Comparison of ENCODE assay signal across 23 cellular contexts in the genomic region with DNA sequence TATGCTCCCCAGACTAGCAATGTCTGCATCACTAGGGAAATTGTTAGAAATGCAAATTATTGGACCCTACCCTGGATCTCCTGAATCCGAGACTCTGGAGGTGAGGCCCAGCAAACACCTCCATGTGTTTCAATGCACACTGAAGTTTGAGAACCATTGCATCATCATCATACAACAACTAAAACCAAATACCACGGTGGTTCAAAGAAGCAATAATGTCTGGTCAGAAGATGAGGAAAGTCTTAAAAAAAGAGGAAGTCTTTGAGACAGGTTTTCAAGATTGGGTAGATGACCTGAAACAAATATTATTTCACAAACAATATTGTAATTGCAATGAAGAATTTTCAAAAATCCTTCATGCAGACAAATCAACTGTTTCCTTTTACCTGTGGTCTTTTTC.
"Had no signal": no experiment of that assay in that cellular context is flagged by ENCODE, and none has a peak within 500 bp of the region (broad histone marks: within the 10 kb centered on the region; RNA-seq: fewer than 3 reads in every experiment).

No MANE protein-coding gene starts in this region.

- H3K4me3 Mint-ChIP-seq: activated CD4-positive, alpha-beta T cell treated with anti-CD3 and anti-CD28 coated beads, Interleukin-2, amount 10 ng/mL, durations not matched to agents 7 days and 5 days; activated CD8-positive, alpha-beta memory T cell treated with anti-CD3 and anti-CD28 coated beads, Interleukin-2, amount 10 ng/mL, durations not matched to agents 7 days and 5 days; activated CD8-positive, alpha-beta T cell treated with anti-CD3 and anti-CD28 coated beads for 36 hours; activated naive CD4-positive, alpha-beta T cell treated with anti-CD3 and anti-CD28 coated beads, Interleukin-2, amount 10 ng/mL, durations not matched to agents 7 days and 5 days; activated naive CD8-positive, alpha-beta T cell treated with anti-CD3 and anti-CD28 coated beads, Interleukin-2, amount 50 U/mL, for 24 hours; natural killer cell treated with Interleukin-12 subunit alpha and Interleukin-12 subunit beta and Interleukin-15 and Interleukin-18, amount 100 ng/mL, for 72 hours; stimulated activated naive CD8-positive, alpha-beta T cell treated with anti-CD3 and anti-CD28 coated beads, Interleukin-15, Interleukin-2, amounts not matched to agents 100 ng/mL and 50 ng/mL, for 24 hours had no signal

- H3K4me1 Mint-ChIP-seq: activated CD4-positive, alpha-beta T cell treated with anti-CD3 and anti-CD28 coated beads, Interleukin-2, amount 10 ng/mL, durations not matched to agents 7 days and 5 days; activated CD8-positive, alpha-beta memory T cell treated with anti-CD3 and anti-CD28 coated beads, Interleukin-2, amount 10 ng/mL, durations not matched to agents 7 days and 5 days; activated naive CD4-positive, alpha-beta T cell treated with anti-CD3 and anti-CD28 coated beads, Interleukin-2, amount 10 ng/mL, durations not matched to agents 7 days and 5 days; activated naive CD8-positive, alpha-beta T cell treated with anti-CD3 and anti-CD28 coated beads, Interleukin-2, amount 50 U/mL, for 24 hours had no signal

- H3K4me3 ChIP-seq: coronary artery, esophagus muscularis mucosa, gastroesophageal sphincter, heart left ventricle, tibial nerve had no signal

- H3K4me1 ChIP-seq: heart left ventricle had no signal

- ATAC-seq: activated CD8-positive, alpha-beta memory T cell treated with anti-CD3 and anti-CD28 coated beads, Interleukin-2, amount 10 ng/mL, durations not matched to agents 7 days and 5 days; activated CD8-positive, alpha-beta T cell treated with anti-CD3 and anti-CD28 coated beads for 36 hours; activated naive CD8-positive, alpha-beta T cell treated with anti-CD3 and anti-CD28 coated beads, Interleukin-2, amount 50 U/mL, for 24 hours; gastroesophageal sphincter; heart left ventricle; left cardiac atrium; natural killer cell treated with Interleukin-12 subunit alpha and Interleukin-12 subunit beta and Interleukin-15 and Interleukin-18, amount 100 ng/mL, for 72 hours had no signal

- H3K9me3 ChIP-seq: esophagus muscularis mucosa, gastroesophageal sphincter, heart left ventricle, tibial nerve had no signal

- FAIRE-seq: islet of Langerhans, TTC549 had no signal

- H3K9me3 Mint-ChIP-seq: activated CD4-positive, alpha-beta T cell treated with anti-CD3 and anti-CD28 coated beads, Interleukin-2, amount 10 ng/mL, durations not matched to agents 7 days and 5 days; activated CD8-positive, alpha-beta T cell treated with anti-CD3 and anti-CD28 coated beads for 36 hours; activated naive CD4-positive, alpha-beta T cell treated with anti-CD3 and anti-CD28 coated beads, Interleukin-2, amount 10 ng/mL, durations not matched to agents 7 days and 5 days; activated naive CD8-positive, alpha-beta T cell treated with anti-CD3 and anti-CD28 coated beads, Interleukin-2, amount 50 U/mL, for 24 hours; natural killer cell treated with Interleukin-12 subunit alpha and Interleukin-12 subunit beta and Interleukin-15 and Interleukin-18, amount 100 ng/mL, for 72 hours; stimulated activated naive CD8-positive, alpha-beta T cell treated with anti-CD3 and anti-CD28 coated beads, Interleukin-15, Interleukin-2, amounts not matched to agents 100 ng/mL and 50 ng/mL, for 24 hours had no signal

- H3K27ac Mint-ChIP-seq: activated CD4-positive, alpha-beta T cell treated with anti-CD3 and anti-CD28 coated beads, Interleukin-2, amount 10 ng/mL, durations not matched to agents 7 days and 5 days; activated CD8-positive, alpha-beta memory T cell treated with anti-CD3 and anti-CD28 coated beads, Interleukin-2, amount 10 ng/mL, durations not matched to agents 7 days and 5 days; activated CD8-positive, alpha-beta T cell treated with anti-CD3 and anti-CD28 coated beads for 36 hours; activated naive CD4-positive, alpha-beta T cell treated with anti-CD3 and anti-CD28 coated beads, Interleukin-2, amount 10 ng/mL, durations not matched to agents 7 days and 5 days; activated naive CD8-positive, alpha-beta T cell treated with anti-CD3 and anti-CD28 coated beads, Interleukin-2, amount 50 U/mL, for 24 hours; natural killer cell treated with Interleukin-12 subunit alpha and Interleukin-12 subunit beta and Interleukin-15 and Interleukin-18, amount 100 ng/mL, for 72 hours; progenitor cell of endocrine pancreas; stimulated activated naive CD8-positive, alpha-beta T cell treated with anti-CD3 and anti-CD28 coated beads, Interleukin-15, Interleukin-2, amounts not matched to agents 100 ng/mL and 50 ng/mL, for 24 hours had no signal

- DNase-seq: activated CD4-positive, alpha-beta T cell treated with anti-CD3 and anti-CD28 coated beads, Interleukin-2, amount 10 ng/mL, durations not matched to agents 7 days and 5 days; activated CD4-positive, CD25-positive, alpha-beta regulatory T cell treated with anti-CD3 and anti-CD28 coated beads, Interleukin-2, amount 50 U/mL, for 72 hours; activated CD8-positive, alpha-beta memory T cell treated with anti-CD3 and anti-CD28 coated beads, Interleukin-2, amount 10 ng/mL, durations not matched to agents 7 days and 5 days; activated CD8-positive, alpha-beta T cell treated with anti-CD3 and anti-CD28 coated beads for 36 hours; activated effector memory CD4-positive, alpha-beta T cell treated with anti-CD3 and anti-CD28 coated beads, Interleukin-2, amount 50 U/mL, for 16 hours; activated naive CD4-positive, alpha-beta T cell treated with anti-CD3 and anti-CD28 coated beads, Interleukin-2, amount 10 ng/mL, durations not matched to agents 7 days and 5 days; activated naive CD8-positive, alpha-beta T cell treated with anti-CD3 and anti-CD28 coated beads, Interleukin-2, amount 50 U/mL, for 24 hours; activated T-cell treated with anti-CD3 and anti-CD28 coated beads for 4 hours; cerebellar nuclear complex; heart left ventricle; left cardiac atrium; midbrain; stimulated activated CD4-positive, alpha-beta T cell treated with anti-CD3 and anti-CD28 coated beads, Interleukin-4, amount 100 ng/mL, for 24 hours; WERI-Rb-1 had no signal

- H3K36me3 ChIP-seq: esophagus muscularis mucosa, gastroesophageal sphincter, heart left ventricle, tibial nerve, WERI-Rb-1 had no signal

- H3K27ac ChIP-seq: coronary artery, esophagus muscularis mucosa, gastroesophageal sphincter, heart left ventricle, tibial nerve, WERI-Rb-1 had no signal

- H3K36me3 Mint-ChIP-seq: activated CD8-positive, alpha-beta memory T cell treated with anti-CD3 and anti-CD28 coated beads, Interleukin-2, amount 10 ng/mL, durations not matched to agents 7 days and 5 days; activated naive CD4-positive, alpha-beta T cell treated with anti-CD3 and anti-CD28 coated beads, Interleukin-2, amount 10 ng/mL, durations not matched to agents 7 days and 5 days; natural killer cell treated with Interleukin-12 subunit alpha and Interleukin-12 subunit beta and Interleukin-15 and Interleukin-18, amount 100 ng/mL, for 72 hours had no signal

- H3K27me3 ChIP-seq: esophagus muscularis mucosa, tibial nerve had no signal
